ENCODE assay signal across 21 cellular contexts in genomic region chr3:124636863-124637296, GRCh38.
A peak's percentile ranks its signal among the peaks of the same experiment; 100 is the strongest.
DNase-seq lines count a peak whose midpoint lies in the region; ATAC-seq and TF ChIP-seq lines count a peak whose summit lies in the region.
"Had no signal": no experiment of that assay in that cellular context is flagged by ENCODE, and none has a peak within 500 bp of the region (broad histone marks: within the 10 kb centered on the region; RNA-seq: fewer than 3 reads in every experiment).

No MANE protein-coding gene starts in this region.

- DNase-seq in DMS 273 (lab: John Stamatoyannopoulos, UW; ENCODE audit: unreplicated experiment), result peak; percentile 17
- DNase-seq in DMS 273 treated with DMSO at 0.1 percent for 48 hours (lab: John Stamatoyannopoulos, UW), result no peak
- DNase-seq in body of pancreas, result peak in 3 of 4 donors; percentile 16 to 30 (median 24)
- DNase-seq in mucosa of gallbladder (ENCODE audit: low spot score), result peak; percentile 31
- DNase-seq in stomach, result no peak
- DNase-seq in NCI-H1092 (lab: John Stamatoyannopoulos, UW), result no peak
- no peak for DNase-seq in SW 1271 (lab: John Stamatoyannopoulos, UW)
- no peak for DNase-seq in HFFc6
- DNase-seq: activated CD4-positive, alpha-beta T cell treated with anti-CD3 and anti-CD28 coated beads, Interleukin-2, amount 50 U/mL, for 4 hours; activated naive CD4-positive, alpha-beta T cell; anterior cingulate cortex; cerebellar nuclear complex; NCI-H1105; NCI-H2081 treated with DMSO at 0.1 percent for 48 hours; NCI-H446 treated with DMSO at 0.1 percent for 48 hours; T-cell had no signal

- H3K4me3 Mint-ChIP-seq in HFFc6, result no peak overlapping the region
- H3K4me3 Mint-ChIP-seq: neural progenitor cell, T-cell had no signal

- no peak for TF ChIP-seq EP300 in stomach (IDR thresholded peaks at IDR 0.05)

- no peaks in the 10 kb centered on the region for H3K9me3 Mint-ChIP-seq in HFFc6
- H3K9me3 Mint-ChIP-seq: neural progenitor cell, T-cell had no signal

- H3K27ac Mint-ChIP-seq in HFFc6, result no peak overlapping the region
- H3K27ac Mint-ChIP-seq: neural progenitor cell had no signal

- H3K27ac ChIP-seq in body of pancreas, result peak overlapping the region; percentile 65 to 77 (median 68)
- peak overlapping the region; percentile 78 to 86 (median 85) for H3K27ac ChIP-seq in stomach
- H3K27ac ChIP-seq: 22Rv1, neural progenitor cell, RWPE1, thoracic aorta, VCaP had no signal

- intact Hi-C loops in body of pancreas (cut with DNase I), result loop anchor here (10.0 kb wide), 1 partner anchor 52 kb away; no protein-coding TSS in a partner anchor
- intact Hi-C loops in stomach (cut with DNase I; ENCODE audit: low total_unique reads), result no loop called here

- TF ChIP-seq POLR2A in body of pancreas (IDR thresholded peaks at IDR 0.05) (peak in 1 of 3 donors; percentile 4), stomach (IDR thresholded peaks at IDR 0.05) (no peak)

- H3K4me1 ChIP-seq in body of pancreas (peaks cover 38% of the 10 kb centered on the region), stomach (peaks cover 24 to 83% (median 55%) of the 10 kb centered on the region in 4 donors)

- H3K9me3 ChIP-seq in body of pancreas, result no peaks in the 10 kb centered on the region
- H3K9me3 ChIP-seq in stomach, result no peaks in the 10 kb centered on the region
- H3K9me3 ChIP-seq: thoracic aorta had no signal

- H3K36me3 Mint-ChIP-seq in HFFc6 (ENCODE audit: low read depth), result no peaks in the 10 kb centered on the region

- H3K4me1 Mint-ChIP-seq in HFFc6 (ENCODE audit: low read depth), result no peaks in the 10 kb centered on the region
- H3K4me1 Mint-ChIP-seq: neural progenitor cell had no signal

- WGBS in body of pancreas, 2 donors, result 41 to 44% methylated on average over 3 to 4 of the region's 4 CpGs
- WGBS in stomach, 5 donors, result 36 to 49% (median 39%) methylated on average over 4 of the region's 4 CpGs

- ATAC-seq in body of pancreas, result peak; percentile 29
- ATAC-seq: T-cell had no signal

- peaks cover 38% of the 10 kb centered on the region for H3K27me3 Mint-ChIP-seq in HFFc6 (ENCODE audit: insufficient read depth)

- H3K27me3 ChIP-seq in body of pancreas, result no peaks in the 10 kb centered on the region
- H3K27me3 ChIP-seq in stomach, result no peaks in the 10 kb centered on the region
- H3K27me3 ChIP-seq: neural progenitor cell had no signal

- H3K36me3 ChIP-seq in body of pancreas (replicated peaks in 1 of 2; ENCODE audit: insufficient read depth in 1 of 2, low read depth in 2 of 2) (no peaks in the 10 kb centered on the region), stomach (peaks cover 5 to 38% (median 26%) of the 10 kb centered on the region in 4 donors)
- H3K36me3 ChIP-seq: neural progenitor cell had no signal

- TF ChIP-seq CTCF in body of pancreas (IDR thresholded peaks at IDR 0.05) (no peak), stomach (IDR thresholded peaks at IDR 0.05) (no peak), HFFc6 (IDR thresholded peaks at IDR 0.05) (no peak)

- H3K4me3 ChIP-seq in body of pancreas, result no peak overlapping the region
- H3K4me3 ChIP-seq in stomach, result peak overlapping the region in 3 of 4 donors; percentile 9 to 18 (median 16)
- H3K4me3 ChIP-seq: neural progenitor cell, thoracic aorta had no signal

Comparison
In these comparisons a context has a peak if more than half of its experiments do, and no peak if none do; other contexts are left out.
1. DNase-seq: peak in DMS 273 (single experiment), body of pancreas (3 of 4) and mucosa of gallbladder (single experiment); none in DMS 273 treated with DMSO at 0.1 percent for 48 hours (single experiment), stomach (single experiment), NCI-H1092 (single experiment), SW 1271 (0 of 2) and HFFc6 (single experiment).
2. H3K4me3 ChIP-seq: peak in stomach (3 of 4); none in body of pancreas (0 of 2).